Comparison of ENCODE assay signal across 18 cellular contexts in the genomic region with DNA sequence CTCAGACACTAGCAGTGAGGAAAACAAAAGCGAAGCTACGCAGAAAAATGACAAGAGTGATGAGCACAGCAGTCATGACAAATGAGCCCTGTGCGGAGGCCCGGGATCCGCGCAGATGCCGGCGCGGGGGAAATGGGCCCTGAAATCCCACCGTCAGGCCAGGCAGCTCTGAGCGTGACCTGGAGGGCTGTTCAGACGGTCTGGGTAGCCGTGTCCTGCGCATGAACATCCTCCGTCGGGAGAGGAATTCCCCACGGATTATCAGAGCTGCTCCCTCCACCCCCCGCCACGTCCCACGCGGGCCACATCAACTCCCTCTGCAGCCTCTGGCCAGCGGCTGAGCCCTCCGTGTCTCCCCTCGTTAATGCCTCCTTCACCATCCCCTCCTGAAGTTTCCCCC. TPM values are rescaled to one million over a fixed set of nuclear protein-coding genes. Genes with fewer than 3 reads are reported as not detected.
A peak's percentile ranks its signal among the peaks of the same experiment; 100 is the strongest.
DNase-seq lines count a peak whose midpoint lies in the region; ATAC-seq and TF ChIP-seq lines count a peak whose summit lies in the region.
"Had no signal": no experiment of that assay in that cellular context is flagged by ENCODE, and none has a peak within 500 bp of the region (broad histone marks: within the 10 kb centered on the region; RNA-seq: fewer than 3 reads in every experiment).

No MANE protein-coding gene starts in this region.

- peak overlapping the region; percentile 78 for H3K27ac ChIP-seq in DOHH2 (ENCODE audit: low read depth, low read length)
- peak overlapping the region; percentile 5 for H3K27ac ChIP-seq in skeletal muscle tissue (ENCODE audit: low read depth, low read length)
- H3K27ac ChIP-seq: spleen had no signal

- no peaks in the 10 kb centered on the region for H3K27me3 ChIP-seq in DOHH2 (ENCODE audit: control insufficient read depth, low read length)
- H3K27me3 ChIP-seq in skeletal muscle tissue (ENCODE audit: control insufficient read depth in 3 of 3, insufficient read depth in 3 of 3, low read length in 3 of 3) = peaks cover 16 to 50% (median 21%) of the 10 kb centered on the region in 3 donors
- H3K27me3 ChIP-seq in MG63 = peaks cover 10% of the 10 kb centered on the region; the same call in 1 of the 2 replicates
- H3K27me3 ChIP-seq: spleen had no signal

- H3K36me3 Mint-ChIP-seq in WTC11 (peaks cover 14% of the 10 kb centered on the region), mesothelial cell of epicardium (no peaks in the 10 kb centered on the region)
- H3K36me3 Mint-ChIP-seq: CD4-positive, CD25-positive, alpha-beta regulatory T cell had no signal

- H3K27me3 Mint-ChIP-seq in WTC11 (ENCODE audit: low read depth) = no peaks in the 10 kb centered on the region; the same call in 1 of the 2 replicates
- no peaks in the 10 kb centered on the region for H3K27me3 Mint-ChIP-seq in mesothelial cell of epicardium (ENCODE audit: low read depth)
- H3K27me3 Mint-ChIP-seq: activated CD4-positive, alpha-beta T cell treated with anti-CD3 and anti-CD28 coated beads, Interleukin-2, amount 10 ng/mL, durations not matched to agents 24 days and 14 days; activated naive CD8-positive, alpha-beta T cell treated with anti-CD3 and anti-CD28 coated beads, Interleukin-2, amount 50 U/mL, for 24 hours; activated T-cell treated with anti-CD3 and anti-CD28 coated beads, Interleukin-2, amount 50 U/mL, for 24 hours; CD4-positive, CD25-positive, alpha-beta regulatory T cell had no signal

- no peak for DNase-seq in WTC11 (ENCODE audit: low spot score)
- DNase-seq in mesothelial cell of epicardium (ENCODE audit: low spot score in 2 of 2, unreplicated experiment in 2 of 2) = no peak
- no peak for DNase-seq in activated gamma-delta T cell treated with Interleukin-2 at 50 U/mL for 16 hours
- no peak for DNase-seq in superior temporal gyrus (ENCODE audit: extremely low spot score)
- DNase-seq in MG63 = no peak
- DNase-seq: activated CD4-positive, alpha-beta T cell treated with anti-CD3 and anti-CD28 coated beads, Interleukin-2, amount 10 ng/mL, durations not matched to agents 24 days and 14 days; activated naive CD8-positive, alpha-beta T cell treated with anti-CD3 and anti-CD28 coated beads, Interleukin-2, amount 50 U/mL, for 24 hours; activated T-cell treated with anti-CD3 and anti-CD28 coated beads, Interleukin-2, amount 50 U/mL, for 24 hours; CD4-positive, CD25-positive, alpha-beta regulatory T cell; cerebellar nuclear complex; Kasumi-1; NCI-H510A; spleen; stimulated activated CD4-positive, alpha-beta T cell treated with anti-CD3 and anti-CD28 coated beads, Interleukin-2, amount 100 ng/mL, for 48 hours had no signal

- H3K4me1 ChIP-seq in DOHH2 (ENCODE audit: control insufficient read depth, low read length) (peaks cover 81% of the 10 kb centered on the region), skeletal muscle tissue (ENCODE audit: control insufficient read depth in 3 of 3, insufficient read depth in 3 of 3, low read length in 3 of 3) (peaks cover 4 to 11% (median 5%) of the 10 kb centered on the region in 3 donors)

- ATAC-seq in WTC11 = no peak
- no peak for ATAC-seq in HG03196 (IDR thresholded peaks at IDR 0.05; ENCODE audit: unreplicated experiment)
- ATAC-seq: activated naive CD8-positive, alpha-beta T cell treated with anti-CD3 and anti-CD28 coated beads, Interleukin-2, amount 50 U/mL, for 24 hours; PC-3 had no signal

- H3K4me1 Mint-ChIP-seq in WTC11 (peaks cover 53% of the 10 kb centered on the region), mesothelial cell of epicardium (peaks cover 40% of the 10 kb centered on the region)

- H3K4me2 ChIP-seq in DOHH2 (ENCODE audit: low read length) = peak overlapping the region; percentile 70

- H3K9me2 ChIP-seq in DOHH2 (replicated peaks; ENCODE audit: control insufficient read depth, low read length) = no peaks in the 10 kb centered on the region

- POLR2A ChIA-PET in WTC11 (lab: Charles Lee) = interaction anchor here (0.7 kb wide), 1 partner anchor 75 kb away, joined by 3 read pairs; no protein-coding TSS in a partner anchor

- H3K36me3 ChIP-seq in DOHH2 (ENCODE audit: control insufficient read depth, low read length) (peaks cover 23% of the 10 kb centered on the region), skeletal muscle tissue (ENCODE audit: control insufficient read depth in 3 of 3, insufficient read depth in 3 of 3, low read length in 3 of 3) (no peaks in the 10 kb centered on the region), MG63 (no peaks in the 10 kb centered on the region)
- H3K36me3 ChIP-seq: spleen had no signal

- H4K20me1 ChIP-seq in DOHH2 (ENCODE audit: control insufficient read depth, insufficient read depth, low read depth, low read length) = 0 out of 2 replicates have a peak, but pooled peaks cover 6% of the 10 kb centered on the region

- H3K27ac Mint-ChIP-seq in WTC11 = peak overlapping the region; percentile 91; the same call in 1 of the 2 replicates
- peak overlapping the region; percentile 65 for H3K27ac Mint-ChIP-seq in mesothelial cell of epicardium
- H3K27ac Mint-ChIP-seq: activated CD4-positive, alpha-beta T cell treated with anti-CD3 and anti-CD28 coated beads, Interleukin-2, amount 10 ng/mL, durations not matched to agents 24 days and 14 days; activated naive CD8-positive, alpha-beta T cell treated with anti-CD3 and anti-CD28 coated beads, Interleukin-2, amount 50 U/mL, for 24 hours; activated T-cell treated with anti-CD3 and anti-CD28 coated beads, Interleukin-2, amount 50 U/mL, for 24 hours; CD4-positive, CD25-positive, alpha-beta regulatory T cell had no signal

- H3K4me3 ChIP-seq in DOHH2 (ENCODE audit: low read length) (peak overlapping the region; percentile 45), skeletal muscle tissue (ENCODE audit: low read length in 3 of 3) (peak overlapping the region in 1 of 3 donors; percentile 46), MG63 (no peak overlapping the region)
- H3K4me3 ChIP-seq: spleen had no signal

- CTCF ChIA-PET in WTC11 (lab: Charles Lee) = interaction anchor here (1.0 to 2.3 kb wide), 14 partner anchors 9 to 75 kb away, joined by 3 to 20 read pairs (median 4); no protein-coding TSS in a partner anchor

- no peaks in the 10 kb centered on the region for H3K9me3 Mint-ChIP-seq in WTC11
- H3K9me3 Mint-ChIP-seq in mesothelial cell of epicardium = no peaks in the 10 kb centered on the region
- H3K9me3 Mint-ChIP-seq: activated CD4-positive, alpha-beta T cell treated with anti-CD3 and anti-CD28 coated beads, Interleukin-2, amount 10 ng/mL, durations not matched to agents 24 days and 14 days; activated naive CD8-positive, alpha-beta T cell treated with anti-CD3 and anti-CD28 coated beads, Interleukin-2, amount 50 U/mL, for 24 hours; activated T-cell treated with anti-CD3 and anti-CD28 coated beads, Interleukin-2, amount 50 U/mL, for 24 hours; CD4-positive, CD25-positive, alpha-beta regulatory T cell had no signal

- H3K4me3 Mint-ChIP-seq in WTC11 = no peak overlapping the region
- peak overlapping the region; percentile 18 for H3K4me3 Mint-ChIP-seq in mesothelial cell of epicardium
- H3K4me3 Mint-ChIP-seq: activated CD4-positive, alpha-beta T cell treated with anti-CD3 and anti-CD28 coated beads, Interleukin-2, amount 10 ng/mL, durations not matched to agents 24 days and 14 days; activated naive CD8-positive, alpha-beta T cell treated with anti-CD3 and anti-CD28 coated beads, Interleukin-2, amount 50 U/mL, for 24 hours; activated T-cell treated with anti-CD3 and anti-CD28 coated beads, Interleukin-2, amount 50 U/mL, for 24 hours; CD4-positive, CD25-positive, alpha-beta regulatory T cell had no signal

- peak overlapping the region in 1 of 3 donors; percentile 16 for H3K9ac ChIP-seq in skeletal muscle tissue (ENCODE audit: low read depth in 1 of 3, low read length in 3 of 3)

- H3K9me3 ChIP-seq in DOHH2 (ENCODE audit: control insufficient read depth, insufficient read depth, low read length) (peaks cover 4% of the 10 kb centered on the region; the same call in 1 of the 2 replicates), skeletal muscle tissue (ENCODE audit: control insufficient read depth in 3 of 3, low read length in 3 of 3) (no peaks in the 10 kb centered on the region), MG63 (no peaks in the 10 kb centered on the region)
- H3K9me3 ChIP-seq: spleen had no signal

- peaks cover 25% of the 10 kb centered on the region for H3F3A ChIP-seq in DOHH2 (ENCODE audit: control insufficient read depth, insufficient read depth)

- H3K79me2 ChIP-seq in DOHH2 (ENCODE audit: control insufficient read depth, low read length) = peaks cover 48% of the 10 kb centered on the region

- TF ChIP-seq CTCF in DOHH2 (IDR thresholded peaks at IDR 0.05; ENCODE audit: low read depth, low read length, poor library complexity, severe bottlenecking) (no peak), WTC11 (IDR thresholded peaks at IDR 0.05) (no peak), mesothelial cell of epicardium (IDR thresholded peaks at IDR 0.05; ENCODE audit: unreplicated experiment) (no peak)

TF ChIP-seq in WTC11, 78 proteins besides CTCF, POLR2A, EP300 and RAD21 (continues in another document):
- no peak for TF ChIP-seq NFYB (CRISPR knock-in tag; conservative IDR thresholded peaks at IDR 0.05; ENCODE audit: low read depth)

RNA-seq across cellular contexts. Expression of a gene that starts 15.2 kb away (rescaled TPM):
- 44.8 to 46.3 TPM (median 46.1 TPM) in 3 replicates for total RNA-seq in WTC11 (2021)
- 26.1 to 27.4 TPM (median 26.5 TPM) in 3 replicates for total RNA-seq in mesothelial cell of epicardium
- 1.6 TPM for total RNA-seq in skeletal muscle tissue
- 0.12 TPM in 1 of 2 replicates, not detected in the other for total RNA-seq in MG63 (2014; rRNA removed; shearing (Covaris generic); ENCODE audit: low replicate concordance)

Comparison
In these comparisons a context has a peak if more than half of its experiments do, and no peak if none do; other contexts are left out.
1. RNA of a gene that starts 15.2 kb away (total RNA-seq): 44.8 to 46.3 TPM in WTC11 and 26.1 to 27.4 TPM in mesothelial cell of epicardium; 1.6 TPM in skeletal muscle tissue (single experiment) and 0.12 TPM in MG63; every median in the first group is over 10 times any median in the second.